In the genomic region with DNA sequence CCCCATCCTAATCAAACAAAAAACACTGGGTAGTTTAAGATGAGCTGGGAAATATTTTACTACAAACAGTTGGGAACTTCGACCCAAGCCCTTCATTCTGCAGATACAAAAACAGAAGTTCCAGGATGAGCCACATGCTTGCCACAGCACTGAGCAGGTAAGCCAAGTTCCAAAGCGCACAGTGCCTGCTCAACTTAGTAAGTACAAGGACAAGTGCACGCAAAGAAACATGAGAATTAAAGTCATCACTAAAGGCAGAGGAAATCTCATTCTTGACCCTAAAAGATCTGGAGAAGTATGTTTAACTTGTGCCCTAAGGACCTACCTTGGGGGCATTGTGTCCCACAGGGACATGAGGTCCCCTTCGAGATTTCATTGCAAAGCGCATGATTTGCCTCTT, we compare ENCODE assay signal across 8 cellular contexts. TPM values are rescaled to one million over a fixed set of nuclear protein-coding genes. Genes with fewer than 3 reads are reported as not detected.
DNase-seq lines count a peak whose midpoint lies in the region; ATAC-seq and TF ChIP-seq lines count a peak whose summit lies in the region.

No MANE protein-coding gene starts in this region.

- H3K27me3 Mint-ChIP-seq in Calu3 (ENCODE audit: unreplicated experiment) (no peaks in the 10 kb centered on the region), brain (peaks cover 19% of the 10 kb centered on the region)

- no peaks in the 10 kb centered on the region for H3K9me3 ChIP-seq in lower lobe of right lung
- H3K9me3 ChIP-seq in upper lobe of left lung: no peaks in the 10 kb centered on the region

- H3K36me3 ChIP-seq in lower lobe of right lung (peaks cover 38% of the 10 kb centered on the region), upper lobe of left lung (peaks cover 3 to 28% (median 8%) of the 10 kb centered on the region in 4 donors)

- no peak for TF ChIP-seq CTCF in Calu3 (IDR thresholded peaks at IDR 0.05; ENCODE audit: unreplicated experiment)
- no peak for TF ChIP-seq CTCF in brain (conservative IDR thresholded peaks at IDR 0.05)
- no peak for TF ChIP-seq CTCF in lower lobe of right lung (IDR thresholded peaks at IDR 0.05)
- TF ChIP-seq CTCF in upper lobe of left lung (IDR thresholded peaks at IDR 0.05): peak in 1 of 6 experiments; percentile 13

- H3K4me3 Mint-ChIP-seq in Calu3 (ENCODE audit: low read depth, unreplicated experiment) (peak overlapping the region; percentile 80), brain (peak overlapping the region; percentile 97 to 100 (median 98))

- intact Hi-C loops in Calu3 (cut with micrococcal nuclease; ENCODE audit: unreplicated experiment) (no loop called here), lower lobe of right lung (cut with DNase I) (no loop called here)

- 5 to 10% methylated on average over 5 of the region's 5 CpGs for WGBS in upper lobe of left lung, 2 donors

- peaks cover 53% of the 10 kb centered on the region for H3K4me1 ChIP-seq in lower lobe of right lung
- H3K4me1 ChIP-seq in upper lobe of left lung: peaks cover 33 to 50% (median 47%) of the 10 kb centered on the region in 4 donors

- ATAC-seq in lower lobe of right lung (no peak), upper lobe of left lung (ENCODE audit: low FRiP score in 2 of 2) (no peak), GM21515 (IDR thresholded peaks at IDR 0.05; ENCODE audit: unreplicated experiment) (no peak)

- H3K4me3 ChIP-seq in lower lobe of right lung: peak overlapping the region; percentile 77
- H3K4me3 ChIP-seq in upper lobe of left lung: peak overlapping the region; percentile 51 to 80 (median 66)

- TF ChIP-seq POLR2A in upper lobe of left lung (IDR thresholded peaks at IDR 0.05): no peak

- no peak for TF ChIP-seq EP300 in upper lobe of left lung (IDR thresholded peaks at IDR 0.05)

- peaks cover 77% of the 10 kb centered on the region for H3K36me3 Mint-ChIP-seq in Calu3 (ENCODE audit: insufficient read depth, unreplicated experiment)
- H3K36me3 Mint-ChIP-seq in brain: peaks cover 54% of the 10 kb centered on the region

- BruUV-seq in Calu3 (replicated peaks; lab: Mats Ljungman, UMichigan): TSS peak; percentile 68

- H3K27me3 ChIP-seq in lower lobe of right lung (ENCODE audit: low read depth) (no peaks in the 10 kb centered on the region), upper lobe of left lung (no peaks in the 10 kb centered on the region)

- CTCF ChIA-PET in Calu3 (lab: Charles Lee): interaction anchor here (0.5 kb wide), 1 partner anchor 92 kb away, joined by 3 read pairs; no protein-coding TSS in a partner anchor

- no peak for DNase-seq in Calu3
- peak; percentile 19 for DNase-seq in LoVo (ENCODE audit: low spot score)
- DNase-seq in lower lobe of right lung: no peak
- DNase-seq in upper lobe of left lung: peak in 1 of 2 donors; percentile 41
- DNase-seq in cerebellar cortex (ENCODE audit: low spot score): no peak
- no peak for DNase-seq in cerebellum (ENCODE audit: low spot score)

- H3K4me1 Mint-ChIP-seq in Calu3 (ENCODE audit: low read depth, unreplicated experiment) (peaks cover 34% of the 10 kb centered on the region), brain (peaks cover 53% of the 10 kb centered on the region)

- H3K9me3 Mint-ChIP-seq in Calu3 (ENCODE audit: low read depth, unreplicated experiment): no peaks in the 10 kb centered on the region
- H3K9me3 Mint-ChIP-seq in brain: peaks cover 0 to 11% (median 4%) of the 10 kb centered on the region in 5 experiments

- H3K27ac ChIP-seq in lower lobe of right lung (peak overlapping the region; percentile 97), upper lobe of left lung (peak overlapping the region; percentile 98 to 100 (median 99))

- H3K27ac Mint-ChIP-seq in Calu3 (ENCODE audit: unreplicated experiment): peak overlapping the region; percentile 88
- H3K27ac Mint-ChIP-seq in brain: peak overlapping the region; percentile 96 to 100 (median 99)

RNA-seq across cellular contexts. Expression of gene UBAP2L, which starts 1.2 kb away (rescaled TPM):
- 245 and 250 TPM in 2 replicates for total RNA-seq in Calu3 (2022)
- 123 TPM for polyA plus RNA-seq in brain (ENCODE audit: insufficient read depth, low read depth, low replicate concordance)
- total RNA-seq in lower lobe of right lung: 142 TPM
- total RNA-seq in upper lobe of left lung: 100 to 1,000 TPM in 5 of 6 donors, 10 to 100 TPM in 1; 77.5 to 137 (median 119) TPM
- 84.7 TPM for total RNA-seq in cerebellum

RNA-seq across cellular contexts. Expression of gene CFAP141, which starts 13.4 kb away (rescaled TPM):
- total RNA-seq in Calu3 (2022) (not detected in 2 replicates), lower lobe of right lung (2.8 TPM), upper lobe of left lung (1 to 10 TPM in 2 of 6 donors, not detected in 4; 5.9 to 6.5 TPM), cerebellum (not detected)
- not detected for polyA plus RNA-seq in brain (ENCODE audit: insufficient read depth, low read depth, low replicate concordance)

RNA-seq across cellular contexts. Expression of gene TPM3, which starts 27.6 kb away (rescaled TPM):
- 564 and 582 TPM in 2 replicates for total RNA-seq in Calu3 (2022)
- 434 TPM for polyA plus RNA-seq in brain (ENCODE audit: insufficient read depth, low read depth, low replicate concordance)
- 334 TPM for total RNA-seq in lower lobe of right lung
- total RNA-seq in upper lobe of left lung: 100 to 1,000 TPM; 149 to 452 (median 344) TPM
- 124 TPM for total RNA-seq in cerebellum

RNA-seq across cellular contexts. Expression of gene HAX1, which starts 52.9 kb away (rescaled TPM):
- 112 and 129 TPM in 2 replicates for total RNA-seq in Calu3 (2022)
- 200 TPM for polyA plus RNA-seq in brain (ENCODE audit: insufficient read depth, low read depth, low replicate concordance)
- total RNA-seq in lower lobe of right lung: 75.4 TPM
- total RNA-seq in upper lobe of left lung: 10 to 100 TPM; 48.6 to 98.8 (median 79.7) TPM
- total RNA-seq in cerebellum: 31.3 TPM
